In genomic region chr14:100104523-100105300, GRCh38 we compare ENCODE assay signal across 9 cellular contexts. TPM values are rescaled to one million over a fixed set of nuclear protein-coding genes. Genes with fewer than 3 reads are reported as not detected.
DNase-seq lines count a peak whose midpoint lies in the region; ATAC-seq and TF ChIP-seq lines count a peak whose summit lies in the region.
"Had no signal": no experiment of that assay in that cellular context is flagged by ENCODE, and none has a peak within 500 bp of the region (broad histone marks: within the 10 kb centered on the region; RNA-seq: fewer than 3 reads in every experiment).

No MANE protein-coding gene starts in this region.

- H3K4me3 Mint-ChIP-seq in activated naive CD4-positive, alpha-beta T cell treated with anti-CD3 and anti-CD28 coated beads, Interleukin-2, amount 10 ng/mL, durations not matched to agents 7 days and 5 days, result peak overlapping the region; percentile 48
- H3K4me3 Mint-ChIP-seq in activated CD4-positive, alpha-beta memory T cell treated with anti-CD3 and anti-CD28 coated beads, Interleukin-2, amount 10 ng/mL, durations not matched to agents 7 days and 5 days, result peak overlapping the region; percentile 56
- no peak overlapping the region for H3K4me3 Mint-ChIP-seq in type B pancreatic cell

- no peaks in the 10 kb centered on the region for H3K9me3 Mint-ChIP-seq in activated naive CD4-positive, alpha-beta T cell treated with anti-CD3 and anti-CD28 coated beads, Interleukin-2, amount 10 ng/mL, durations not matched to agents 7 days and 5 days
- no peaks in the 10 kb centered on the region for H3K9me3 Mint-ChIP-seq in activated CD4-positive, alpha-beta memory T cell treated with anti-CD3 and anti-CD28 coated beads, Interleukin-2, amount 10 ng/mL, durations not matched to agents 7 days and 5 days
- no peaks in the 10 kb centered on the region for H3K9me3 Mint-ChIP-seq in type B pancreatic cell

- DNase-seq in activated naive CD4-positive, alpha-beta T cell treated with anti-CD3 and anti-CD28 coated beads, Interleukin-2, amount 10 ng/mL, durations not matched to agents 7 days and 5 days, result peak; percentile 36
- no peak for DNase-seq in activated naive CD4-positive, alpha-beta T cell treated with anti-CD3 and anti-CD28 coated beads, Interleukin-2, amount 50 U/mL, for 16 hours
- no peak for DNase-seq in activated CD4-positive, alpha-beta memory T cell treated with anti-CD3 and anti-CD28 coated beads, Interleukin-2, amount 10 ng/mL, durations not matched to agents 7 days and 5 days
- DNase-seq in fibroblast of pulmonary artery (ENCODE audit: low read depth) (peak; percentile 27), type B pancreatic cell (ENCODE audit: extremely low spot score, unreplicated experiment) (no peak), NCI-H1048 (lab: John Stamatoyannopoulos, UW) (no peak), NCI-H748 treated with DMSO at 0.1 percent for 48 hours (lab: John Stamatoyannopoulos, UW) (no peak)
- DNase-seq: NCI-H1092 treated with DMSO at 0.1 percent for 48 hours had no signal

- TF ChIP-seq CTCF in fibroblast of pulmonary artery (IDR thresholded peaks at IDR 0.05; ENCODE audit: low read length, missing control alignments) (no peak), type B pancreatic cell (conservative IDR thresholded peaks at IDR 0.05) (peak; percentile 24)

- no peaks in the 10 kb centered on the region for H3K27me3 Mint-ChIP-seq in activated naive CD4-positive, alpha-beta T cell treated with anti-CD3 and anti-CD28 coated beads, Interleukin-2, amount 10 ng/mL, durations not matched to agents 7 days and 5 days
- H3K27me3 Mint-ChIP-seq in activated CD4-positive, alpha-beta memory T cell treated with anti-CD3 and anti-CD28 coated beads, Interleukin-2, amount 10 ng/mL, durations not matched to agents 7 days and 5 days, result no peaks in the 10 kb centered on the region
- no peaks in the 10 kb centered on the region for H3K27me3 Mint-ChIP-seq in type B pancreatic cell

- H3K27ac Mint-ChIP-seq in activated naive CD4-positive, alpha-beta T cell treated with anti-CD3 and anti-CD28 coated beads, Interleukin-2, amount 10 ng/mL, durations not matched to agents 7 days and 5 days, result peak overlapping the region; percentile 94
- H3K27ac Mint-ChIP-seq in activated CD4-positive, alpha-beta memory T cell treated with anti-CD3 and anti-CD28 coated beads, Interleukin-2, amount 10 ng/mL, durations not matched to agents 7 days and 5 days, result peak overlapping the region; percentile 77
- no peak overlapping the region for H3K27ac Mint-ChIP-seq in type B pancreatic cell

- POLR2A ChIA-PET in activated CD4-positive, alpha-beta memory T cell treated with anti-CD3 and anti-CD28 coated beads, Interleukin-2, amount 10 ng/mL, durations not matched to agents 7 days and 5 days (lab: Charles Lee), result interaction anchor here (0.9 to 58.4 kb wide), 8 partner anchors 12 to 117 kb away, joined by 3 to 1586 read pairs (median 5); partner anchors contain the start of gene EVL

- ATAC-seq in HG02798 (IDR thresholded peaks at IDR 0.05; ENCODE audit: poor library complexity, unreplicated experiment), result no peak

- CTCF ChIA-PET in activated naive CD4-positive, alpha-beta T cell treated with anti-CD3 and anti-CD28 coated beads, Interleukin-2, amount 10 ng/mL, durations not matched to agents 7 days and 5 days (lab: Charles Lee), result interaction anchor here (0.9 to 14.4 kb wide), 7 partner anchors 10 to 122 kb away, joined by 3 to 488 read pairs (median 4); partner anchors contain the start of gene EVL
- CTCF ChIA-PET in activated CD4-positive, alpha-beta memory T cell treated with anti-CD3 and anti-CD28 coated beads, Interleukin-2, amount 10 ng/mL, durations not matched to agents 7 days and 5 days (lab: Charles Lee), result interaction anchor here (0.8 to 28.0 kb wide), 8 partner anchors 14 to 121 kb away, joined by 3 to 563 read pairs (median 3); partner anchors contain the start of gene EVL

- no peak overlapping the region for H3K4me3 ChIP-seq in fibroblast of pulmonary artery (replicated peaks; ENCODE audit: low read depth, low read length)

- peaks cover 98% of the 10 kb centered on the region for H3K4me1 Mint-ChIP-seq in activated naive CD4-positive, alpha-beta T cell treated with anti-CD3 and anti-CD28 coated beads, Interleukin-2, amount 10 ng/mL, durations not matched to agents 7 days and 5 days
- H3K4me1 Mint-ChIP-seq in activated CD4-positive, alpha-beta memory T cell treated with anti-CD3 and anti-CD28 coated beads, Interleukin-2, amount 10 ng/mL, durations not matched to agents 7 days and 5 days, result peaks cover 94% of the 10 kb centered on the region
- peaks cover 31% of the 10 kb centered on the region for H3K4me1 Mint-ChIP-seq in type B pancreatic cell (ENCODE audit: unreplicated experiment)

- peaks cover 84% of the 10 kb centered on the region for H3K36me3 Mint-ChIP-seq in activated naive CD4-positive, alpha-beta T cell treated with anti-CD3 and anti-CD28 coated beads, Interleukin-2, amount 10 ng/mL, durations not matched to agents 7 days and 5 days
- H3K36me3 Mint-ChIP-seq in activated CD4-positive, alpha-beta memory T cell treated with anti-CD3 and anti-CD28 coated beads, Interleukin-2, amount 10 ng/mL, durations not matched to agents 7 days and 5 days (ENCODE audit: low read depth), result peaks cover 90% of the 10 kb centered on the region
- H3K36me3 Mint-ChIP-seq in type B pancreatic cell, result peaks cover 14% of the 10 kb centered on the region

RNA-seq across cellular contexts. Expression of gene EVL, which starts 39.5 kb away (rescaled TPM):
- 100 to 1,000 TPM; 771 to 787 TPM for total RNA-seq in activated CD4-positive, alpha-beta memory T cell treated with anti-CD3 and anti-CD28 coated beads, Interleukin-2, amount 10 ng/mL, durations not matched to agents 7 days and 5 days
- 66.3 and 159 TPM in 2 replicates for total RNA-seq in type B pancreatic cell (ENCODE audit: low replicate concordance)

RNA-seq across cellular contexts. Expression of gene DEGS2, which starts 54.7 kb away (rescaled TPM):
- under 1 TPM; 0.20 to 0.25 TPM for total RNA-seq in activated CD4-positive, alpha-beta memory T cell treated with anti-CD3 and anti-CD28 coated beads, Interleukin-2, amount 10 ng/mL, durations not matched to agents 7 days and 5 days
- 5.2 and 7.6 TPM in 2 replicates for total RNA-seq in type B pancreatic cell (ENCODE audit: low replicate concordance)

Comparison
In these comparisons a context has a peak if more than half of its experiments do, and no peak if none do; other contexts are left out.
1. DNase-seq: peak in activated naive CD4-positive, alpha-beta T cell treated with anti-CD3 and anti-CD28 coated beads, Interleukin-2, amount 10 ng/mL, durations not matched to agents 7 days and 5 days (single experiment) and fibroblast of pulmonary artery (single experiment); none in activated naive CD4-positive, alpha-beta T cell treated with anti-CD3 and anti-CD28 coated beads, Interleukin-2, amount 50 U/mL, for 16 hours (single experiment), activated CD4-positive, alpha-beta memory T cell treated with anti-CD3 and anti-CD28 coated beads, Interleukin-2, amount 10 ng/mL, durations not matched to agents 7 days and 5 days (single experiment), type B pancreatic cell (single experiment), NCI-H1048 (single experiment) and NCI-H748 treated with DMSO at 0.1 percent for 48 hours (single experiment).